Comparison of ENCODE assay signal across 9 cellular contexts in the genomic region with DNA sequence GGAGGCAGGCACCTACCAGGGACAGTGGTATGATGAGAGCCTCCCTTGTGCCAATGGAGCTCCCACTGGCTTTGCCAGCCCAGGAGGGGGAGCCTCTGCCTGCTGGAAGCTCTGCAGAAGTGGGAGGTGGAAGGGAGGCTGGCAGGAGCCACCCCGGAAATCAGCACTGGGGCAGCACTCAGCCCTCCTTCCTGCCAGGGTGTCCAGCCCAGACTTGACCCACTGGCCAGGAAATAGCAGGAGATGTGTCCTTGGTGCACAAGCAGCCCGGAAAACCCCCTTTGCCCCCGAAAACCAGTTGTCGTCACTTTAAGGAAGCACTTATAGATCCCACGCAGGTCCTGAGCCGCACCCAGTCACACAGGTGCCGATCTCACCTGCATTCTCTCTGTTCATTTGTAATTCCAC. TPM values are rescaled to one million over a fixed set of nuclear protein-coding genes. Genes with fewer than 3 reads are reported as not detected.
DNase-seq lines count a peak whose midpoint lies in the region; ATAC-seq, FAIRE-seq and TF ChIP-seq lines count a peak whose summit lies in the region.
"Had no signal": no experiment of that assay in that cellular context is flagged by ENCODE, and none has a peak within 500 bp of the region (broad histone marks: within the 10 kb centered on the region; RNA-seq: fewer than 3 reads in every experiment).

No MANE protein-coding gene starts in this region.

- intact Hi-C loops in GM12878 (cut with micrococcal nuclease; ENCODE audit: unreplicated experiment), result no loop called here
- intact Hi-C loops in mucosa of descending colon (cut with DNase I, micrococcal nuclease), result no loop called here

- H3K36me3 ChIP-seq in GM12878 (ENCODE audit: control insufficient read depth in 2 of 2, insufficient read depth in 2 of 2, low read length in 1 of 2) (no peaks in the 10 kb centered on the region), mucosa of descending colon (ENCODE audit: low read depth) (no peaks in the 10 kb centered on the region)

- peak; percentile 31 for TF ChIP-seq CTCF in D721Med (IDR thresholded peaks at IDR 0.05; ENCODE audit: insufficient read depth, missing control alignments)
- TF ChIP-seq CTCF in LNCaP clone FGC (IDR thresholded peaks at IDR 0.05; ENCODE audit: control insufficient read depth, extremely low read depth, insufficient read depth), result peak; percentile 58
- peak in 2 of 3 experiments; percentile 2 to 30; a peak in 2 of 6 replicates for TF ChIP-seq CTCF in GM12878 (IDR thresholded peaks at IDR 0.05 in 2 of 3, conservative IDR thresholded peaks at IDR 0.05 in 1 of 3; ENCODE audit: control insufficient read depth in 2 of 3, extremely low read depth in 1 of 3, insufficient read depth in 1 of 3, low read depth in 3 of 3, low read length in 3 of 3)
- peak; percentile 45 for TF ChIP-seq CTCF in mucosa of descending colon (IDR thresholded peaks at IDR 0.05)
- TF ChIP-seq CTCF in omental fat pad (IDR thresholded peaks at IDR 0.05), result no peak

- 55% methylated on average over 7 of the region's 7 CpGs for WGBS in GM12878 (ENCODE audit: insufficient coverage, insufficient replicate concordance, low lambda C conversion rate, missing lambda C conversion rate)

- no peaks in the 10 kb centered on the region for H3K4me1 ChIP-seq in GM12878 (ENCODE audit: control insufficient read depth, insufficient read depth, low read length)
- H3K4me1 ChIP-seq in mucosa of descending colon (ENCODE audit: low read depth), result no peaks in the 10 kb centered on the region

- no peak overlapping the region for H3K4me2 ChIP-seq in GM12878 (ENCODE audit: control insufficient read depth, insufficient read depth)

- FAIRE-seq in D721Med (lab: Jason Lieb, UNC) (no peak), GM12878 (lab: Jason Lieb, UNC) (no peak)

- no peak overlapping the region for H2AFZ ChIP-seq in GM12878 (ENCODE audit: control insufficient read depth, low read depth, low read length)

- BruUV-seq in GM12878 (replicated peaks; lab: Mats Ljungman, UMichigan), result no TSS peak

- no peak overlapping the region for H3K9ac ChIP-seq in GM12878 (ENCODE audit: control insufficient read depth, insufficient read depth, low read length)

- in situ Hi-C loops in GM12878 (cut with MboI), result no loop called here

- SMC1A ChIA-PET in GM12878 (lab: Charles Lee; ENCODE audit: uncharacterized antibody, unreplicated experiment), result no interaction called here

- H3K27me3 ChIP-seq in GM12878 (replicated peaks in 1 of 2; ENCODE audit: control insufficient read depth in 2 of 2, insufficient read depth in 2 of 2, low read length in 1 of 2), result no peaks in the 10 kb centered on the region; a peak in 2 of 4 replicates

- TF ChIP-seq POLR2A in GM12878 (IDR thresholded peaks at IDR 0.05; ENCODE audit: low read depth, low read length), result no peak

- TF ChIP-seq EP300 in GM12878 (IDR thresholded peaks at IDR 0.05; ENCODE audit: borderline replicate concordance in 1 of 2, control insufficient read depth in 1 of 2, low read depth in 2 of 2, low read length in 2 of 2), result no peak

- H3K27ac ChIP-seq in GM12878 (ENCODE audit: control insufficient read depth, insufficient read depth), result no peak overlapping the region

- POLR2A ChIA-PET in GM12878 (lab: Charles Lee), result no interaction called here

- ATAC-seq in GM12878, result peak; percentile 38; the same call in 1 of the 3 replicates
- ATAC-seq in mucosa of descending colon, result peak; percentile 95
- no peak for ATAC-seq in GM21515 (IDR thresholded peaks at IDR 0.05; ENCODE audit: unreplicated experiment)
- ATAC-seq in omental fat pad (ENCODE audit: low FRiP score), result no peak
- no peak for ATAC-seq in GM19467 (IDR thresholded peaks at IDR 0.05; ENCODE audit: unreplicated experiment)
- ATAC-seq in GM21360 (IDR thresholded peaks at IDR 0.05; ENCODE audit: unreplicated experiment), result no peak

- no peaks in the 10 kb centered on the region for H3K79me2 ChIP-seq in GM12878 (ENCODE audit: control insufficient read depth, insufficient read depth, low read length)

- H3K9me3 ChIP-seq in GM12878 (replicated peaks; ENCODE audit: control insufficient read depth, insufficient read depth, low read length) (no peaks in the 10 kb centered on the region), mucosa of descending colon (no peaks in the 10 kb centered on the region)

- CTCF ChIA-PET in GM12878 (lab: Yijun Ruan, JAX), result interaction anchor here (0.7 to 1.5 kb wide), 4 partner anchors 10 to 243 kb away, joined by 3 to 4 read pairs (median 3); no protein-coding TSS in a partner anchor

- no peaks in the 10 kb centered on the region for H4K20me1 ChIP-seq in GM12878 (ENCODE audit: control insufficient read depth, insufficient read depth)

- TF ChIP-seq RAD21 in GM12878 (IDR thresholded peaks at IDR 0.05; ENCODE audit: insufficient read depth, low read depth, low read length), result no peak

- H3K4me3 ChIP-seq in LNCaP clone FGC (ENCODE audit: low read depth, low read length) (no peak overlapping the region), GM12878 (no peak overlapping the region), mucosa of descending colon (no peak overlapping the region)

- DNase-seq in D721Med (ENCODE audit: insufficient read length, low spot score), result no peak
- peak; percentile 15 for DNase-seq in LNCaP clone FGC (ENCODE audit: low read depth)
- no peak for DNase-seq in GM12878 (ENCODE audit: low read depth, low spot score)
- DNase-seq in mucosa of descending colon, result peak; percentile 63 to 83 (median 71)
- DNase-seq in omental fat pad (ENCODE audit: low spot score), result no peak

- RAD21 ChIA-PET in GM12878 (lab: Charles Lee; ENCODE audit: unreplicated experiment), result interaction anchor here (1.0 kb wide), 1 partner anchor 243 kb away, joined by 5 read pairs; no protein-coding TSS in a partner anchor

TF ChIP-seq in GM12878, 131 proteins besides CTCF, POLR2A, EP300 and RAD21:
- TF ChIP-seq IKZF2 (IDR thresholded peaks at IDR 0.05), result no peak
- TF ChIP-seq, protein P1, sequence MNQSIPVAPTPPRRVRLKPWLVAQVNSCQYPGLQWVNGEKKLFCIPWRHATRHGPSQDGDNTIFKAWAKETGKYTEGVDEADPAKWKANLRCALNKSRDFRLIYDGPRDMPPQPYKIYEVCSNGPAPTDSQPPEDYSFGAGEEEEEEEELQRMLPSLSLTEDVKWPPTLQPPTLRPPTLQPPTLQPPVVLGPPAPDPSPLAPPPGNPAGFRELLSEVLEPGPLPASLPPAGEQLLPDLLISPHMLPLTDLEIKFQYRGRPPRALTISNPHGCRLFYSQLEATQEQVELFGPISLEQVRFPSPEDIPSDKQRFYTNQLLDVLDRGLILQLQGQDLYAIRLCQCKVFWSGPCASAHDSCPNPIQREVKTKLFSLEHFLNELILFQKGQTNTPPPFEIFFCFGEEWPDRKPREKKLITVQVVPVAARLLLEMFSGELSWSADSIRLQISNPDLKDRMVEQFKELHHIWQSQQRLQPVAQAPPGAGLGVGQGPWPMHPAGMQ (IDR thresholded peaks at IDR 0.05; ENCODE audit: borderline replicate concordance), result no peak
- no peak for TF ChIP-seq EGR1 (IDR thresholded peaks at IDR 0.05; ENCODE audit: borderline replicate concordance in 1 of 2, low read depth in 2 of 2, low read length in 2 of 2)
- no peak for TF ChIP-seq WRNIP1 (IDR thresholded peaks at IDR 0.05; ENCODE audit: borderline replicate concordance, low read depth, low read length)
- TF ChIP-seq PAX5 (IDR thresholded peaks at IDR 0.05; ENCODE audit: borderline replicate concordance, low read depth, low read length), result no peak
- TF ChIP-seq, protein P2, sequence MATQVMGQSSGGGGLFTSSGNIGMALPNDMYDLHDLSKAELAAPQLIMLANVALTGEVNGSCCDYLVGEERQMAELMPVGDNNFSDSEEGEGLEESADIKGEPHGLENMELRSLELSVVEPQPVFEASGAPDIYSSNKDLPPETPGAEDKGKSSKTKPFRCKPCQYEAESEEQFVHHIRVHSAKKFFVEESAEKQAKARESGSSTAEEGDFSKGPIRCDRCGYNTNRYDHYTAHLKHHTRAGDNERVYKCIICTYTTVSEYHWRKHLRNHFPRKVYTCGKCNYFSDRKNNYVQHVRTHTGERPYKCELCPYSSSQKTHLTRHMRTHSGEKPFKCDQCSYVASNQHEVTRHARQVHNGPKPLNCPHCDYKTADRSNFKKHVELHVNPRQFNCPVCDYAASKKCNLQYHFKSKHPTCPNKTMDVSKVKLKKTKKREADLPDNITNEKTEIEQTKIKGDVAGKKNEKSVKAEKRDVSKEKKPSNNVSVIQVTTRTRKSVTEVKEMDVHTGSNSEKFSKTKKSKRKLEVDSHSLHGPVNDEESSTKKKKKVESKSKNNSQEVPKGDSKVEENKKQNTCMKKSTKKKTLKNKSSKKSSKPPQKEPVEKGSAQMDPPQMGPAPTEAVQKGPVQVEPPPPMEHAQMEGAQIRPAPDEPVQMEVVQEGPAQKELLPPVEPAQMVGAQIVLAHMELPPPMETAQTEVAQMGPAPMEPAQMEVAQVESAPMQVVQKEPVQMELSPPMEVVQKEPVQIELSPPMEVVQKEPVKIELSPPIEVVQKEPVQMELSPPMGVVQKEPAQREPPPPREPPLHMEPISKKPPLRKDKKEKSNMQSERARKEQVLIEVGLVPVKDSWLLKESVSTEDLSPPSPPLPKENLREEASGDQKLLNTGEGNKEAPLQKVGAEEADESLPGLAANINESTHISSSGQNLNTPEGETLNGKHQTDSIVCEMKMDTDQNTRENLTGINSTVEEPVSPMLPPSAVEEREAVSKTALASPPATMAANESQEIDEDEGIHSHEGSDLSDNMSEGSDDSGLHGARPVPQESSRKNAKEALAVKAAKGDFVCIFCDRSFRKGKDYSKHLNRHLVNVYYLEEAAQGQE (IDR thresholded peaks at IDR 0.05; ENCODE audit: low read depth, low read length), result no peak
- no peak for TF ChIP-seq RFX5 (IDR thresholded peaks at IDR 0.05; ENCODE audit: low read depth, low read length)

RNA-seq across cellular contexts. Expression of a gene that starts 49.3 kb away (rescaled TPM):
- total RNA-seq in GM12878 (2013; cell fraction: nucleolus; rRNA removed), result not detected in 2 replicates
- not detected in 2 replicates for total RNA-seq in GM12878 (2014; rRNA removed)
- total RNA-seq in GM12878 (2014; rRNA removed; fragmentation: Illumina TruSeq; extraction: Trizol), result not detected in 2 replicates
- 0.08 TPM in 1 of 2 replicates, not detected in the other for total RNA-seq in GM12878 (2021)
- polyA plus RNA-seq in GM12878 (2011; ENCODE audit: low read depth), result not detected
- polyA plus RNA-seq in GM12878 (2011; rRNA removed), result 0.04 and 0.08 TPM in 2 replicates
- polyA plus RNA-seq in GM12878 (2011; cell fraction: cytosol; rRNA removed), result 0.17 and 0.19 TPM in 2 replicates
- 0.03 and 0.07 TPM in 2 replicates for polyA plus RNA-seq in GM12878 (2011; cell fraction: nucleus; rRNA removed)
- not detected in 2 replicates for polyA plus RNA-seq in GM12878 (2012)
- not detected in 2 replicates for polyA plus RNA-seq in GM12878 (2014; fragmentation: Illumina TruSeq; extraction: Trizol)
- polyA plus RNA-seq in GM12878 (2014; fragmentation: Nextera tagmentation; extraction: Ambion mirVana), result not detected
- polyA plus RNA-seq in GM12878 (2014; rRNA removed), result not detected in 2 replicates
- not detected for polyA plus RNA-seq in GM12878 (2016; fragmentation: Nextera tagmentation; extraction: Ambion mirVana)
- 0.10 TPM in 1 of 2 replicates, not detected in the other for polyA minus RNA-seq in GM12878 (2011; rRNA and poly(A)+ RNA removed)
- not detected in 2 replicates for polyA minus RNA-seq in GM12878 (2011; cell fraction: cytosol; rRNA and poly(A)+ RNA removed)
- polyA minus RNA-seq in GM12878 (2011; cell fraction: nucleus; rRNA and poly(A)+ RNA removed), result not detected in 2 replicates
- under 1 TPM; 0.07 to 0.47 (median 0.26) TPM for total RNA-seq in mucosa of descending colon
- total RNA-seq in omental fat pad, result 1 to 10 TPM in 2 of 4 donors, under 1 TPM in 1, not detected in 1; 0.56 to 2.2 (median 1.1) TPM
- total RNA-seq: subcutaneous adipose tissue had no signal

Comparison
In these comparisons a context has a peak if more than half of its experiments do, and no peak if none do; other contexts are left out.
1. DNase-seq: peak in LNCaP clone FGC (single experiment) and mucosa of descending colon (3 of 3); none in D721Med (single experiment), GM12878 (single experiment) and omental fat pad (single experiment).
2. CTCF ChIP-seq: peak in D721Med (single experiment), LNCaP clone FGC (single experiment), GM12878 (2 of 3) and mucosa of descending colon (single experiment); none in omental fat pad (0 of 3).
3. ATAC-seq: peak in GM12878 (single experiment) and mucosa of descending colon (single experiment); none in GM21515 (single experiment), omental fat pad (single experiment), GM19467 (single experiment) and GM21360 (single experiment).